In genomic region chr5:142065273-142065672, GRCh38 we compare ENCODE assay signal across 11 cellular contexts. TPM values are rescaled to one million over a fixed set of nuclear protein-coding genes. Genes with fewer than 3 reads are reported as not detected.
DNase-seq lines count a peak whose midpoint lies in the region; ATAC-seq and TF ChIP-seq lines count a peak whose summit lies in the region.
"Had no signal": no experiment of that assay in that cellular context is flagged by ENCODE, and none has a peak within 500 bp of the region (broad histone marks: within the 10 kb centered on the region; RNA-seq: fewer than 3 reads in every experiment).

No MANE protein-coding gene starts in this region.

- H3K9me1 ChIP-seq in IMR-90 (ENCODE audit: insufficient read depth, low read length): no peaks in the 10 kb centered on the region; the same call in 1 of the 2 replicates

- no CpG with 5 or more reads among the region's 2 CpGs for WGBS in IMR-90 (ENCODE audit: extremely low coverage in 2 of 2, insufficient read length in 1 of 2), 2 experiments

- no peak for TF ChIP-seq CTCF in IMR-90 (conservative IDR thresholded peaks at IDR 0.05; ENCODE audit: low read depth, low read length)

- no peak for TF ChIP-seq POLR2A in IMR-90 (IDR thresholded peaks at IDR 0.05; ENCODE audit: low read depth, low read length)

- no peak overlapping the region for H2BK120ac ChIP-seq in IMR-90 (ENCODE audit: low read depth, low read length)

- H3K4me1 Mint-ChIP-seq in naive thymus-derived CD8-positive, alpha-beta T cell: peaks cover 17 to 34% (median 23%) of the 10 kb centered on the region in 4 donors

- intact Hi-C loops in IMR-90 (cut with micrococcal nuclease): no loop called here
- intact Hi-C loops in posterior cingulate gyrus (cut with DNase I): no loop called here

- H3K27me3 Mint-ChIP-seq in naive thymus-derived CD8-positive, alpha-beta T cell: peaks cover 0 to 4% (median 0%) of the 10 kb centered on the region in 5 donors

- peaks cover 13% of the 10 kb centered on the region for H3K27me3 ChIP-seq in IMR-90 (ENCODE audit: control insufficient read depth, insufficient read depth, low read length)

- dilution Hi-C loops in IMR-90 (cut with HindIII; ENCODE audit: low sequenced_read_pairs, unreplicated experiment): no loop called here

- no peak for TF ChIP-seq RAD21 in IMR-90 (IDR thresholded peaks at IDR 0.05; ENCODE audit: low read length)

- no peak overlapping the region for H2AK5ac ChIP-seq in IMR-90 (ENCODE audit: low read depth, low read length)

- CTCF ChIA-PET in IMR-90 (lab: Yijun Ruan, JAX): no interaction called here

- no peaks in the 10 kb centered on the region for H3K9me3 ChIP-seq in IMR-90 (ENCODE audit: control insufficient read depth, insufficient read depth, low read length)

- ATAC-seq in IMR-90 (ENCODE audit: low read depth): peak; percentile 49; the same call in 1 of the 2 replicates
- ATAC-seq in esophagus mucosa: peak; percentile 13
- ATAC-seq in naive thymus-derived CD8-positive, alpha-beta T cell: no peak
- no peak for ATAC-seq in GM21515 (IDR thresholded peaks at IDR 0.05; ENCODE audit: unreplicated experiment)
- ATAC-seq: activated CD4-positive, CD25-positive, alpha-beta regulatory T cell treated with anti-CD3 and anti-CD28 coated beads, Interleukin-2, amount 50 U/mL, for 24 hours; activated naive CD4-positive, alpha-beta T cell treated with anti-CD3 and anti-CD28 coated beads, Interleukin-2, amount 50 U/mL, for 72 hours had no signal

- H3K27ac Mint-ChIP-seq in naive thymus-derived CD8-positive, alpha-beta T cell: peak overlapping the region in 3 of 10 donors; percentile 15 to 61 (median 29)
- H3K27ac Mint-ChIP-seq: activated naive CD4-positive, alpha-beta T cell treated with anti-CD3 and anti-CD28 coated beads, Interleukin-2, amount 50 U/mL, for 72 hours had no signal

- no peak overlapping the region for H4K91ac ChIP-seq in IMR-90 (ENCODE audit: insufficient read depth, low read depth, low read length)

- H3K23ac ChIP-seq in IMR-90 (ENCODE audit: low read depth, low read length): no peak overlapping the region

- no peak overlapping the region for H3K56ac ChIP-seq in IMR-90 (ENCODE audit: extremely low read depth, insufficient read depth, low read length)

- no peak overlapping the region for H4K5ac ChIP-seq in IMR-90 (ENCODE audit: low read depth, low read length)

- H2BK15ac ChIP-seq in IMR-90 (ENCODE audit: low read depth, low read length): no peak overlapping the region

- in situ Hi-C loops in IMR-90 (cut with MboI; ENCODE audit: low sequenced_read_pairs): no loop called here

- H3K79me1 ChIP-seq in IMR-90 (ENCODE audit: low read depth in 1 of 2, low read length in 2 of 2): no peaks in the 10 kb centered on the region

- DNase-seq in IMR-90 (peak; percentile 38), RPMI7951 (ENCODE audit: low read depth) (peak; percentile 46), posterior cingulate gyrus (peak; percentile 41 to 95 (median 74))
- DNase-seq in naive thymus-derived CD8-positive, alpha-beta T cell: no peak
- no peak for DNase-seq in stimulated activated CD4-positive, alpha-beta T cell treated with anti-CD3 and anti-CD28 coated beads, Interleukin-4, amount 100 ng/mL, for 24 hours
- DNase-seq: erythroblast had no signal

- H3K4ac ChIP-seq in IMR-90 (ENCODE audit: low read depth, low read length): no peak overlapping the region

- H3K14ac ChIP-seq in IMR-90 (replicated peaks; ENCODE audit: low read depth, low read length): no peak overlapping the region

- no peak overlapping the region for H3K9ac ChIP-seq in IMR-90 (ENCODE audit: low read depth, low read length)

- no peaks in the 10 kb centered on the region for H3K36me3 Mint-ChIP-seq in naive thymus-derived CD8-positive, alpha-beta T cell
- H3K36me3 Mint-ChIP-seq: activated naive CD4-positive, alpha-beta T cell treated with anti-CD3 and anti-CD28 coated beads, Interleukin-2, amount 50 U/mL, for 72 hours had no signal

- no peaks in the 10 kb centered on the region for H4K20me1 ChIP-seq in IMR-90 (ENCODE audit: insufficient read depth, low read length)

- H3K36me3 ChIP-seq in IMR-90 (ENCODE audit: control insufficient read depth, insufficient read depth, low read length): no peaks in the 10 kb centered on the region

- no peak overlapping the region for H2AK9ac ChIP-seq in IMR-90 (replicated peaks; ENCODE audit: low read depth, low read length, poor library complexity)

- no peak overlapping the region for H3K18ac ChIP-seq in IMR-90 (ENCODE audit: low read depth, low read length)

- no TSS peak for BruUV-seq in IMR-90 (replicated peaks; lab: Mats Ljungman, UMichigan)

- no peak overlapping the region for H2BK20ac ChIP-seq in IMR-90 (ENCODE audit: low read depth, low read length)

- H4K8ac ChIP-seq in IMR-90 (ENCODE audit: low read depth in 2 of 2, low read length in 2 of 2): no peak overlapping the region

- no peak overlapping the region for H2BK5ac ChIP-seq in IMR-90 (ENCODE audit: low read depth, low read length, poor library complexity, severe bottlenecking)

- H3K4me1 ChIP-seq in IMR-90 (ENCODE audit: control insufficient read depth, insufficient read depth, low read length): peaks cover 8% of the 10 kb centered on the region

- POLR2A ChIA-PET in IMR-90 (lab: Charles Lee; ENCODE audit: unreplicated experiment): interaction anchor here (0.6 kb wide), 1 partner anchor 27 kb away, joined by 4 read pairs; no protein-coding TSS in a partner anchor
- POLR2A ChIA-PET in naive thymus-derived CD8-positive, alpha-beta T cell (lab: Charles Lee): interaction anchor here (0.6 to 3.1 kb wide), 3 partner anchors 12 to 187 kb away, joined by 7 to 22 read pairs (median 7); partner anchors contain the start of gene NDFIP1

- H3K27ac ChIP-seq in IMR-90 (ENCODE audit: insufficient read depth, low read length): no peak overlapping the region

- no peaks in the 10 kb centered on the region for H3K9me3 Mint-ChIP-seq in naive thymus-derived CD8-positive, alpha-beta T cell
- H3K9me3 Mint-ChIP-seq: activated naive CD4-positive, alpha-beta T cell treated with anti-CD3 and anti-CD28 coated beads, Interleukin-2, amount 50 U/mL, for 72 hours had no signal

- H2AFZ ChIP-seq in IMR-90 (replicated peaks; ENCODE audit: low read length, poor library complexity): no peak overlapping the region

- H3K4me3 ChIP-seq in IMR-90 (ENCODE audit: insufficient read depth, low read depth, low read length): no peak overlapping the region
- H3K4me3 ChIP-seq: lung had no signal

- H3K4me3 Mint-ChIP-seq in naive thymus-derived CD8-positive, alpha-beta T cell: no peak overlapping the region

- H3K4me2 ChIP-seq in IMR-90 (ENCODE audit: low read depth, low read length): no peak overlapping the region

TF ChIP-seq in IMR-90, 13 proteins besides CTCF, POLR2A, EP300 and RAD21:
- TF ChIP-seq RCOR1 (IDR thresholded peaks at IDR 0.05; ENCODE audit: insufficient replicate concordance, low read length) (no peak), BHLHE40 (IDR thresholded peaks at IDR 0.05; ENCODE audit: low read depth, low read length) (no peak), FOS (IDR thresholded peaks at IDR 0.05; ENCODE audit: low read depth, low read length) (no peak), MAZ (IDR thresholded peaks at IDR 0.05; ENCODE audit: borderline replicate concordance, low read depth, low read length) (no peak), CEBPB (IDR thresholded peaks at IDR 0.05; ENCODE audit: low read depth, low read length) (no peak)

RNA-seq across cellular contexts. Expression of gene NDFIP1, which starts 43.3 kb away (rescaled TPM):
- total RNA-seq in IMR-90 (2012; rRNA removed) (7.7 and 21.9 TPM in 2 replicates), esophagus mucosa (30.7 TPM)
- polyA plus RNA-seq in IMR-90 (2012; rRNA removed): 10.7 and 15.4 TPM in 2 replicates
- polyA plus RNA-seq in IMR-90 (2012; cell fraction: cytosol; rRNA removed): 5.1 and 15.4 TPM in 2 replicates
- polyA plus RNA-seq in IMR-90 (2012; cell fraction: nucleus; rRNA removed; ENCODE audit: low replicate concordance): 5.5 and 6.9 TPM in 2 replicates
- 60.0 and 61.6 TPM in 2 replicates for total RNA-seq in RPMI7951 (2014; rRNA removed; shearing (Covaris generic))
- 100 to 1,000 TPM; 123 to 125 TPM for total RNA-seq in naive thymus-derived CD8-positive, alpha-beta T cell
- polyA plus RNA-seq in naive thymus-derived CD8-positive, alpha-beta T cell: 100 to 1,000 TPM; 102 to 144 (median 127) TPM

RNA-seq across cellular contexts. Expression of gene GNPDA1, which starts 52.4 kb away (rescaled TPM):
- total RNA-seq in IMR-90 (2012; rRNA removed) (50.5 and 60.6 TPM in 2 replicates), esophagus mucosa (12.9 TPM)
- 19.6 and 23.1 TPM in 2 replicates for polyA plus RNA-seq in IMR-90 (2012; rRNA removed)
- polyA plus RNA-seq in IMR-90 (2012; cell fraction: cytosol; rRNA removed): 11.2 and 22.3 TPM in 2 replicates
- polyA plus RNA-seq in IMR-90 (2012; cell fraction: nucleus; rRNA removed; ENCODE audit: low replicate concordance): 17.9 and 21.4 TPM in 2 replicates
- 53.5 and 70.5 TPM in 2 replicates for total RNA-seq in RPMI7951 (2014; rRNA removed; shearing (Covaris generic))
- total RNA-seq in naive thymus-derived CD8-positive, alpha-beta T cell: 10 to 100 TPM; 27.3 to 29.4 TPM
- 10 to 100 TPM; 40.9 to 51.0 (median 43.9) TPM for polyA plus RNA-seq in naive thymus-derived CD8-positive, alpha-beta T cell

Comparison
In these comparisons a context has a peak if more than half of its experiments do, and no peak if none do; other contexts are left out.
1. ATAC-seq: peak in IMR-90 (single experiment) and esophagus mucosa (single experiment); none in naive thymus-derived CD8-positive, alpha-beta T cell (0 of 2) and GM21515 (single experiment).
2. DNase-seq: peak in IMR-90 (single experiment), RPMI7951 (single experiment) and posterior cingulate gyrus (10 of 10); none in naive thymus-derived CD8-positive, alpha-beta T cell (0 of 10) and stimulated activated CD4-positive, alpha-beta T cell treated with anti-CD3 and anti-CD28 coated beads, Interleukin-4, amount 100 ng/mL, for 24 hours (single experiment).